1 cellular context compared by ENCODE assay signal in the genomic region with DNA sequence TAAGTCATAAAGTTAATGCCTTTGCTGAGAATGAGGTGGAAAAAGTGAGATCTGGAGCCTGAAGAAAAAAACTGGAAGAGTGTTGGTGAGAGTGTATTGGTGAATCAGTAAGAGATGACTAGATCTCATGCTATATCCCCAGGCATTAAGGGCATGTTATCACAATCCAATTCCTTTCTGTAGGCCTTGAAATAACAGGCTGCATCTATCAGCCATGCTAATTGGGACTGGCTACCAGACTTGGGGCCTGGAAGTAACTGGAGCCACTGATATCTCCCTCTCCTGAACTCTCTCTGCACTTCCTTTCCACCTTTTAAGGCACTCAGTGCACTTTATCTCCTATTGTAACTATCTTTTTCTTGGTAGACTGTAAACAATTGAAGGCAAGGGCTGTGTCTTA.
A peak's percentile ranks its signal among the peaks of the same experiment; 100 is the strongest.
TF ChIP-seq lines count a peak whose summit lies in the region.

No MANE protein-coding gene starts in this region.

TF ChIP-seq in K562, 482 proteins besides CTCF, POLR2A, EP300 and RAD21 (continued from another document):
- TF ChIP-seq, protein P1, sequence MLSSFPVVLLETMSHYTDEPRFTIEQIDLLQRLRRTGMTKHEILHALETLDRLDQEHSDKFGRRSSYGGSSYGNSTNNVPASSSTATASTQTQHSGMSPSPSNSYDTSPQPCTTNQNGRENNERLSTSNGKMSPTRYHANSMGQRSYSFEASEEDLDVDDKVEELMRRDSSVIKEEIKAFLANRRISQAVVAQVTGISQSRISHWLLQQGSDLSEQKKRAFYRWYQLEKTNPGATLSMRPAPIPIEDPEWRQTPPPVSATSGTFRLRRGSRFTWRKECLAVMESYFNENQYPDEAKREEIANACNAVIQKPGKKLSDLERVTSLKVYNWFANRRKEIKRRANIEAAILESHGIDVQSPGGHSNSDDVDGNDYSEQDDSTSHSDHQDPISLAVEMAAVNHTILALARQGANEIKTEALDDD (IDR thresholded peaks at IDR 0.05) = peak; percentile 21; the same call in 1 of the 2 replicates
- TF ChIP-seq U2AF2 (optimal IDR thresholded peaks at IDR 0.05; ENCODE audit: low read depth, low read length) (no peak), CXXC5 (CRISPR knock-in tag; IDR thresholded peaks at IDR 0.05) (no peak), STAG1 (CRISPR knock-in tag; IDR thresholded peaks at IDR 0.05; ENCODE audit: borderline replicate concordance) (no peak), ARID1B (IDR thresholded peaks at IDR 0.05) (peak; percentile 31; the same call in 1 of the 2 replicates), CTBP1 (IDR thresholded peaks at IDR 0.05; ENCODE audit: borderline replicate concordance) (peak; percentile 20; the same call in 1 of the 2 replicates), ZFX (CRISPR knock-in tag; IDR thresholded peaks at IDR 0.05) (peak; percentile 60; the same call in 1 of the 2 replicates), SOX6 (IDR thresholded peaks at IDR 0.05) (peak; percentile 75; the same call in 1 of the 2 replicates), SMARCA4 (IDR thresholded peaks at IDR 0.05) (peak; percentile 35; the same call in 1 of the 2 replicates), JUND (IDR thresholded peaks at IDR 0.05; ENCODE audit: borderline replicate concordance, low read depth, low read length) (no peak), JUND (tag; IDR thresholded peaks at IDR 0.05; ENCODE audit: borderline replicate concordance, low read depth, low read length) (0 out of 3 replicates have a peak, but pooled peaks have one; percentile 16)
